ENCODE assay signal across 26 cellular contexts in genomic region chr1:16955186-16955585, GRCh38. TPM values are rescaled to one million over a fixed set of nuclear protein-coding genes. Genes with fewer than 3 reads are reported as not detected.
"Had no signal": no experiment of that assay in that cellular context is flagged by ENCODE, and none has a peak within 500 bp of the region (broad histone marks: within the 10 kb centered on the region; RNA-seq: fewer than 3 reads in every experiment).

No MANE protein-coding gene starts in this region.

- H3K4me3 ChIP-seq: colonic mucosa, coronary artery, dorsolateral prefrontal cortex, esophagus muscularis mucosa, esophagus squamous epithelium, gastrocnemius medialis, gastroesophageal sphincter, heart left ventricle, heart right ventricle had no signal

- H3K4me1 ChIP-seq: colonic mucosa had no signal

- H3K27ac ChIP-seq: colonic mucosa, coronary artery, dorsolateral prefrontal cortex, epithelial cell of prostate, esophagus muscularis mucosa, esophagus squamous epithelium, foreskin keratinocyte, gastrocnemius medialis, gastroesophageal sphincter, heart left ventricle, heart right ventricle had no signal

- DNase-seq: colonic mucosa; cortex of kidney; dermis blood vessel endothelial cell; dorsolateral prefrontal cortex; effector CD4-positive, alpha-beta T cell; effector CD8-positive, alpha-beta T cell; effector memory CD4-positive, alpha-beta T cell; effector memory CD8-positive, alpha-beta T cell; endodermal cell; erythroblast; esophagus squamous epithelium; foreskin fibroblast; foreskin keratinocyte; foreskin melanocyte; gastrocnemius medialis; glutamatergic neuron; head of caudate nucleus; heart left ventricle; heart right ventricle had no signal

- H3K27me3 ChIP-seq: colonic mucosa, dorsolateral prefrontal cortex, esophagus muscularis mucosa, esophagus squamous epithelium, foreskin keratinocyte, gastrocnemius medialis, gastroesophageal sphincter, heart left ventricle, heart right ventricle had no signal

- ATAC-seq: effector memory CD8-positive, alpha-beta T cell; esophagus mucosa; foreskin keratinocyte; gastrocnemius medialis; gastroesophageal sphincter; heart left ventricle had no signal

- H3K36me3 ChIP-seq: colonic mucosa had no signal

- H3K9me3 ChIP-seq: colonic mucosa, esophagus muscularis mucosa, esophagus squamous epithelium, gastrocnemius medialis, gastroesophageal sphincter, heart left ventricle, heart right ventricle had no signal

RNA-seq across cellular contexts. Expression of gene RNU1-2, which starts 59.4 kb away (rescaled TPM):
- polyA plus RNA-seq: esophagus, fibroblast of lung, foreskin keratinocyte, heart left ventricle, heart right ventricle had no signal
